29 cellular contexts compared by ENCODE assay signal in genomic region chr5:53604309-53604708, GRCh38.
"Had no signal": no experiment of that assay in that cellular context is flagged by ENCODE, and none has a peak within 500 bp of the region (broad histone marks: within the 10 kb centered on the region; RNA-seq: fewer than 3 reads in every experiment).

No MANE protein-coding gene starts in this region.

- H3K9me3 Mint-ChIP-seq: activated CD4-positive, alpha-beta memory T cell treated with anti-CD3 and anti-CD28 coated beads for 36 hours; activated CD4-positive, alpha-beta T cell treated with anti-CD3 and anti-CD28 coated beads, Interleukin-2, amount 10 ng/mL, durations not matched to agents 7 days and 5 days; activated naive CD8-positive, alpha-beta T cell treated with anti-CD3 and anti-CD28 coated beads, Interleukin-2, amount 50 U/mL, for 24 hours; activated T-cell treated with anti-CD3 and anti-CD28 coated beads, Interleukin-2, amount 50 U/mL, for 4 hours; central memory CD8-positive, alpha-beta T cell; T-cell had no signal

- H3K27me3 Mint-ChIP-seq: activated CD4-positive, alpha-beta memory T cell treated with anti-CD3 and anti-CD28 coated beads for 36 hours; activated CD4-positive, alpha-beta T cell treated with anti-CD3 and anti-CD28 coated beads, Interleukin-2, amount 10 ng/mL, durations not matched to agents 7 days and 5 days; activated naive CD8-positive, alpha-beta T cell treated with anti-CD3 and anti-CD28 coated beads, Interleukin-2, amount 50 U/mL, for 24 hours; central memory CD8-positive, alpha-beta T cell; T-cell had no signal

- H3K27me3 ChIP-seq: ascending aorta had no signal

- H3K4me1 ChIP-seq: body of pancreas had no signal

- H3K4me2 ChIP-seq: PC-9 had no signal

- FAIRE-seq: TTC549 had no signal

- H3K27ac Mint-ChIP-seq: activated CD4-positive, alpha-beta memory T cell treated with anti-CD3 and anti-CD28 coated beads for 36 hours; activated CD4-positive, alpha-beta T cell treated with anti-CD3 and anti-CD28 coated beads, Interleukin-2, amount 10 ng/mL, durations not matched to agents 7 days and 5 days; activated naive CD8-positive, alpha-beta T cell treated with anti-CD3 and anti-CD28 coated beads, Interleukin-2, amount 50 U/mL, for 24 hours; T-cell had no signal

- H3K27ac ChIP-seq: ascending aorta, body of pancreas, PC-9, SK-N-MC had no signal

- H3K4me1 Mint-ChIP-seq: activated CD4-positive, alpha-beta T cell treated with anti-CD3 and anti-CD28 coated beads, Interleukin-2, amount 10 ng/mL, durations not matched to agents 7 days and 5 days; activated naive CD8-positive, alpha-beta T cell treated with anti-CD3 and anti-CD28 coated beads, Interleukin-2, amount 50 U/mL, for 24 hours had no signal

- H3K4me3 Mint-ChIP-seq: activated CD4-positive, alpha-beta memory T cell treated with anti-CD3 and anti-CD28 coated beads for 36 hours; activated CD4-positive, alpha-beta T cell treated with anti-CD3 and anti-CD28 coated beads, Interleukin-2, amount 10 ng/mL, durations not matched to agents 7 days and 5 days; activated naive CD8-positive, alpha-beta T cell treated with anti-CD3 and anti-CD28 coated beads, Interleukin-2, amount 50 U/mL, for 24 hours; activated T-cell treated with anti-CD3 and anti-CD28 coated beads, Interleukin-2, amount 50 U/mL, for 4 hours; central memory CD8-positive, alpha-beta T cell; T-cell had no signal

- H3K9me3 ChIP-seq: ascending aorta, body of pancreas had no signal

- H3K4me3 ChIP-seq: ascending aorta, body of pancreas, PC-9, SK-N-MC had no signal

- H2AFZ ChIP-seq: PC-9 had no signal

- ATAC-seq: activated naive CD4-positive, alpha-beta T cell treated with anti-CD3 and anti-CD28 coated beads, Interleukin-2, amount 50 U/mL, for 72 hours; activated naive CD8-positive, alpha-beta T cell treated with anti-CD3 and anti-CD28 coated beads, Interleukin-2, amount 50 U/mL, for 24 hours; activated T-cell treated with anti-CD3 and anti-CD28 coated beads, Interleukin-2, amount 50 U/mL, for 4 hours; body of pancreas; Right ventricle myocardium inferior; T-cell had no signal

- DNase-seq: activated CD4-positive, alpha-beta memory T cell treated with anti-CD3 and anti-CD28 coated beads for 36 hours; activated CD4-positive, alpha-beta T cell treated with anti-CD3 and anti-CD28 coated beads, Interleukin-2, amount 10 ng/mL, durations not matched to agents 7 days and 5 days; activated CD4-positive, CD25-positive, alpha-beta regulatory T cell; activated CD8-positive, alpha-beta memory T cell treated with anti-CD3 and anti-CD28 coated beads for 24 hours; activated effector memory CD4-positive, alpha-beta T cell treated with anti-CD3 and anti-CD28 coated beads, Interleukin-2, amount 50 U/mL, for 16 hours; activated naive CD4-positive, alpha-beta T cell treated with Interleukin-2 at 50 U/mL for 16 hours; activated naive CD8-positive, alpha-beta T cell treated with anti-CD3 and anti-CD28 coated beads, Interleukin-2, amount 50 U/mL, for 24 hours; activated T-cell treated with anti-CD3 and anti-CD28 coated beads, Interleukin-2, amount 50 U/mL, for 4 hours; amniotic stem cell; body of pancreas; Kasumi-1; NCI-H1048; NCI-H146; NCI-H1930; NCI-H2171; NCI-H226; NCI-H526; NCI-H774; PC-9; RPMI8226; T-cell; T-helper 2 cell; T1000 had no signal
